ENCODE assay signal across 17 cellular contexts in genomic region chr3:23953523-23953922, GRCh38.
"Had no signal": no experiment of that assay in that cellular context is flagged by ENCODE, and none has a peak within 500 bp of the region (broad histone marks: within the 10 kb centered on the region; RNA-seq: fewer than 3 reads in every experiment).

No MANE protein-coding gene starts in this region.

- H3K4me3 Mint-ChIP-seq: activated CD4-positive, alpha-beta memory T cell treated with anti-CD3 and anti-CD28 coated beads for 36 hours; activated T-helper 1 cell treated with anti-CD3 and anti-CD28 coated beads, Interleukin-12 subunit alpha, Interleukin-12 subunit beta, Interleukin-2, Interleukin-4 antibody, amounts not matched to agents 30 ng/mL and 10 ng/mL and 1 ng/mL, durations not matched to agents 14 hours and 24 hours and 36 hours had no signal

- DNase-seq: activated CD4-positive, alpha-beta memory T cell treated with anti-CD3 and anti-CD28 coated beads for 36 hours; activated CD4-positive, CD25-positive, alpha-beta regulatory T cell treated with anti-CD3 and anti-CD28 coated beads, Interleukin-2, amount 50 U/mL, for 72 hours; activated CD8-positive, alpha-beta memory T cell treated with anti-CD3 and anti-CD28 coated beads, Interleukin-2, amount 50 U/mL, for 4 hours; activated naive CD4-positive, alpha-beta T cell treated with Interleukin-2 at 50 U/mL for 16 hours; colonic mucosa; effector CD8-positive, alpha-beta T cell; hypothalamus; lower lobe of right lung; midbrain; naive thymus-derived CD4-positive, alpha-beta T cell; spleen; stimulated activated CD4-positive, alpha-beta T cell treated with anti-CD3 and anti-CD28 coated beads, Interleukin-1b, Interleukin-23, amount 100 ng/mL, for 48 hours; stimulated activated naive CD4-positive, alpha-beta T cell; upper lobe of left lung had no signal

- H3K9me3 Mint-ChIP-seq: activated CD4-positive, alpha-beta memory T cell treated with anti-CD3 and anti-CD28 coated beads for 36 hours; activated T-helper 1 cell treated with anti-CD3 and anti-CD28 coated beads, Interleukin-12 subunit alpha, Interleukin-12 subunit beta, Interleukin-2, Interleukin-4 antibody, amounts not matched to agents 30 ng/mL and 10 ng/mL and 1 ng/mL, durations not matched to agents 14 hours and 24 hours and 36 hours; naive thymus-derived CD4-positive, alpha-beta T cell had no signal

- H3K27ac ChIP-seq: colonic mucosa, lower lobe of right lung, neutrophil, upper lobe of left lung had no signal

- ATAC-seq: lower lobe of right lung; naive thymus-derived CD4-positive, alpha-beta T cell; sciatic nerve had no signal

- H3K27me3 ChIP-seq: colonic mucosa, neutrophil, spleen, upper lobe of left lung had no signal

- H3K4me3 ChIP-seq: colonic mucosa, lower lobe of right lung, upper lobe of left lung had no signal

- H3K9me3 ChIP-seq: colonic mucosa, lower lobe of right lung, neutrophil, spleen, upper lobe of left lung had no signal

- H3K36me3 ChIP-seq: colonic mucosa, neutrophil had no signal

- H3K27ac Mint-ChIP-seq: activated CD4-positive, alpha-beta memory T cell treated with anti-CD3 and anti-CD28 coated beads for 36 hours; activated T-helper 1 cell treated with anti-CD3 and anti-CD28 coated beads, Interleukin-12 subunit alpha, Interleukin-12 subunit beta, Interleukin-2, Interleukin-4 antibody, amounts not matched to agents 30 ng/mL and 10 ng/mL and 1 ng/mL, durations not matched to agents 14 hours and 24 hours and 36 hours had no signal

- H3K27me3 Mint-ChIP-seq: activated CD4-positive, alpha-beta memory T cell treated with anti-CD3 and anti-CD28 coated beads for 36 hours; naive thymus-derived CD4-positive, alpha-beta T cell had no signal
